1 cellular context compared by ENCODE assay signal in the genomic region with DNA sequence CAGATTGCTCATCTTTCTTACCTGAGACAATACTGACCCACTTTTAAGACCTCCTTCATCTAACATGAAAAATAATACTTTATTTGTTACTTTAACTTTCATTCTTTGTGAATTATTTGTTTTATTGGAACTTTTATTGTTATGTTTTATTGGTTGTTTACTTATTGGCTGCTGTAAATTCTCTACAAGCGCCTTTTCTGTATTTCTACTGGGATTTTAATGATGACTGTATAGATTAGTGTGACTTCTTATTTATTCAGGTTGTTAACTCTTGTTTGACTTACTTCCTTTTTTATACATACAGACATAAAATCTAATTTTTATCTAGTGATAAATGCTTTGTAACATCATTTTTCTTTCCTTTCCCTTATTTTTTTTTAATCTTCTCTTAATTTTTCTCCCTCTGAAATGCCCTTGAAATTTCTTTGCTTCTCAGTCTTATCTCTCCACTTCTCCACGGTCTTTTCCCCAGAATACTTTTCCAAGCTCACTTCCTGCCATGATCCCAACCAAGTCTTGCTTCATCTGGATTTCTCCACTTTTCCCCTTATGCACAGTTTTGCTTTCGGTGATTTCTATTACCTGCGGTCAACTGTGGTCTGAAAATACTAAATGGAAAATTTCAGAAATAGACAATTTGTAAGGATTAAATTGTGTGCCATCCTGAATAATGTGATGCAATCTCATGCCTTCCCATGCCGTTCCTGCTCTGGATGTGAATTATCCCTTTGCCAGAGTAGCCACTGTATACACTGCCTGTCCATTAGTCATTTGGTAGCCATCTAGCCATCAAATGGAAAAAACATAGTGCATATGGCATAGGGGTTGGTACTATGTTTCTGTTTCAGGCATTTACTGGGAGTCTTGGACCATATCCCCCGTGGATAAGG.
TF ChIP-seq lines count a peak whose summit lies in the region.

No MANE protein-coding gene starts in this region.

TF ChIP-seq in IMR-90, 13 proteins besides CTCF, POLR2A, EP300 and RAD21 (continued from another document):
- TF ChIP-seq RFX5 (IDR thresholded peaks at IDR 0.05; ENCODE audit: low read depth, low read length), result no peak
- no peak for TF ChIP-seq MXI1 (IDR thresholded peaks at IDR 0.05; ENCODE audit: borderline replicate concordance, low read depth, low read length)
- no peak for TF ChIP-seq RCOR1 (IDR thresholded peaks at IDR 0.05; ENCODE audit: insufficient replicate concordance, low read length)
- no peak for TF ChIP-seq FOS (IDR thresholded peaks at IDR 0.05; ENCODE audit: low read depth, low read length)
